In the genomic region with DNA sequence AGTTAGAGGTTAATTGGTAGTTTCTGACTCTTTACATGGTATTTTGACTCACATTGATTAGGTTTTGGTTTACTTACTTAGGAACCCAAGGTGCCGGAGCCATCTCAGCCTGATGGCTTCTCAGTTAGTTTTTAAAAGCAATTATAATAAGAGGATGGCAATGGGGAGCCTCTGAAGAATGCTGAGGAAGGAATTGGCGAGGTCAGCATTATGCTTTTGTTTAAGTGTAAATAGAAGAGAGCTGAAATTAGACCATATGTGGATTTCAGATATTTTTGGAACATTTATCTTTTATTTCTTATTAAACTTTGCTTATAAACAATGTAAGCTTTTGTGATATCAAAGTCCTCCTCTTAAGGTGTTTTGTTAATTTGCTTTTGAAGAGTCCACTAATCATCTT, we compare ENCODE assay signal across 2 cellular contexts.
A peak's percentile ranks its signal among the peaks of the same experiment; 100 is the strongest.
TF ChIP-seq lines count a peak whose summit lies in the region.

No MANE protein-coding gene starts in this region.

TF ChIP-seq in HepG2, 621 proteins besides CTCF, POLR2A, EP300 and RAD21 (continued from another document):
- TF ChIP-seq PRDM10 (CRISPR knock-in tag; IDR thresholded peaks at IDR 0.05; ENCODE audit: low read depth), result no peak
- TF ChIP-seq, protein P1, sequence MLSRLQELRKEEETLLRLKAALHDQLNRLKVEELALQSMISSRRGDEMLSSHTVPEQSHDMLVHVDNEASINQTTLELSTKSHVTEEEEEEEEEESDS (CRISPR knock-in tag; IDR thresholded peaks at IDR 0.05; ENCODE audit: borderline replicate concordance), result no peak
- TF ChIP-seq, protein P2, sequence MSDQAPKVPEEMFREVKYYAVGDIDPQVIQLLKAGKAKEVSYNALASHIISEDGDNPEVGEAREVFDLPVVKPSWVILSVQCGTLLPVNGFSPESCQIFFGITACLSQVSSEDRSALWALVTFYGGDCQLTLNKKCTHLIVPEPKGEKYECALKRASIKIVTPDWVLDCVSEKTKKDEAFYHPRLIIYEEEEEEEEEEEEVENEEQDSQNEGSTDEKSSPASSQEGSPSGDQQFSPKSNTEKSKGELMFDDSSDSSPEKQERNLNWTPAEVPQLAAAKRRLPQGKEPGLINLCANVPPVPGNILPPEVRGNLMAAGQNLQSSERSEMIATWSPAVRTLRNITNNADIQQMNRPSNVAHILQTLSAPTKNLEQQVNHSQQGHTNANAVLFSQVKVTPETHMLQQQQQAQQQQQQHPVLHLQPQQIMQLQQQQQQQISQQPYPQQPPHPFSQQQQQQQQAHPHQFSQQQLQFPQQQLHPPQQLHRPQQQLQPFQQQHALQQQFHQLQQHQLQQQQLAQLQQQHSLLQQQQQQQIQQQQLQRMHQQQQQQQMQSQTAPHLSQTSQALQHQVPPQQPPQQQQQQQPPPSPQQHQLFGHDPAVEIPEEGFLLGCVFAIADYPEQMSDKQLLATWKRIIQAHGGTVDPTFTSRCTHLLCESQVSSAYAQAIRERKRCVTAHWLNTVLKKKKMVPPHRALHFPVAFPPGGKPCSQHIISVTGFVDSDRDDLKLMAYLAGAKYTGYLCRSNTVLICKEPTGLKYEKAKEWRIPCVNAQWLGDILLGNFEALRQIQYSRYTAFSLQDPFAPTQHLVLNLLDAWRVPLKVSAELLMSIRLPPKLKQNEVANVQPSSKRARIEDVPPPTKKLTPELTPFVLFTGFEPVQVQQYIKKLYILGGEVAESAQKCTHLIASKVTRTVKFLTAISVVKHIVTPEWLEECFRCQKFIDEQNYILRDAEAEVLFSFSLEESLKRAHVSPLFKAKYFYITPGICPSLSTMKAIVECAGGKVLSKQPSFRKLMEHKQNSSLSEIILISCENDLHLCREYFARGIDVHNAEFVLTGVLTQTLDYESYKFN (CRISPR knock-in tag; conservative IDR thresholded peaks at IDR 0.05), result no peak
- no peak for TF ChIP-seq ZNF10 (CRISPR knock-in tag; IDR thresholded peaks at IDR 0.05; ENCODE audit: borderline replicate concordance, low read depth)
- no peak for TF ChIP-seq ZNF670 (CRISPR knock-in tag; IDR thresholded peaks at IDR 0.05; ENCODE audit: borderline replicate concordance)
- peak; percentile 62 to 76 for TF ChIP-seq MAFK (conservative IDR thresholded peaks at IDR 0.05 in 1 of 2, IDR thresholded peaks at IDR 0.05 in 1 of 2; ENCODE audit: low read length in 2 of 2)
- no peak for TF ChIP-seq PAF1 (CRISPR knock-in tag; IDR thresholded peaks at IDR 0.05)
- TF ChIP-seq ZNF879 (CRISPR knock-in tag; IDR thresholded peaks at IDR 0.05), result no peak
- TF ChIP-seq ZNF432 (CRISPR knock-in tag; IDR thresholded peaks at IDR 0.05; ENCODE audit: borderline replicate concordance), result no peak
- no peak for TF ChIP-seq KMT2A (CRISPR knock-in tag; IDR thresholded peaks at IDR 0.05)
- no peak for TF ChIP-seq ZNF207 (IDR thresholded peaks at IDR 0.05; ENCODE audit: borderline replicate concordance)
- TF ChIP-seq POLR2AphosphoS5 (IDR thresholded peaks at IDR 0.05; ENCODE audit: low read depth, low read length), result no peak
- no peak for TF ChIP-seq PAX8 (CRISPR knock-in tag; IDR thresholded peaks at IDR 0.05; ENCODE audit: borderline replicate concordance)
- TF ChIP-seq MAFF (IDR thresholded peaks at IDR 0.05; ENCODE audit: low read depth, low read length), result peak; percentile 59

TF ChIP-seq in H1, 55 proteins besides CTCF, POLR2A, EP300 and RAD21:
- TF ChIP-seq TCF12 (IDR thresholded peaks at IDR 0.05; ENCODE audit: low read depth, low read length), result no peak
- TF ChIP-seq MAX (IDR thresholded peaks at IDR 0.05), result no peak
- TF ChIP-seq EGR1 (IDR thresholded peaks at IDR 0.05; ENCODE audit: borderline replicate concordance, low read depth, low read length), result no peak
- TF ChIP-seq MAFK (IDR thresholded peaks at IDR 0.05; ENCODE audit: low read depth, low read length), result 0 out of 2 replicates have a peak, but pooled peaks have one; percentile 17
- no peak for TF ChIP-seq HDAC2 (IDR thresholded peaks at IDR 0.05; ENCODE audit: borderline replicate concordance in 1 of 2, low read depth in 2 of 2, low read length in 2 of 2)
- TF ChIP-seq SIRT6 (IDR thresholded peaks at IDR 0.05; ENCODE audit: low read length), result no peak
- TF ChIP-seq KDM1A (IDR thresholded peaks at IDR 0.05; ENCODE audit: borderline replicate concordance, low read length), result no peak
